8 cellular contexts compared by ENCODE assay signal in genomic region chr6:37499433-37500293, GRCh38. TPM values are rescaled to one million over a fixed set of nuclear protein-coding genes. Genes with fewer than 3 reads are reported as not detected.
A peak's percentile ranks its signal among the peaks of the same experiment; 100 is the strongest.
DNase-seq lines count a peak whose midpoint lies in the region; ATAC-seq, FAIRE-seq and TF ChIP-seq lines count a peak whose summit lies in the region.

Gene CCDC167 (minus strand): TSS chr6:37499893. CDS start chr6:37499863, 30 bp downstream.

- H3K36me3 Mint-ChIP-seq in activated naive CD8-positive, alpha-beta T cell treated with anti-CD3 and anti-CD28 coated beads, Interleukin-2, amount 10 ng/mL, durations not matched to agents 7 days and 5 days: peaks cover 12% of the 10 kb centered on the region

- ATAC-seq in HG02798 (IDR thresholded peaks at IDR 0.05; ENCODE audit: poor library complexity, unreplicated experiment): peak; percentile 90
- peak; percentile 94 for ATAC-seq in activated naive CD8-positive, alpha-beta T cell treated with anti-CD3 and anti-CD28 coated beads, Interleukin-2, amount 10 ng/mL, durations not matched to agents 7 days and 5 days (ENCODE audit: low read depth)
- peak; percentile 98 for ATAC-seq in Right ventricle myocardium inferior
- ATAC-seq in pancreas: peak; percentile 98 to 100 (median 99)

- intact Hi-C loops in Right ventricle myocardium inferior (cut with DNase I): no loop called here
- intact Hi-C loops in pancreas (cut with DNase I): no loop called here
- intact Hi-C loops in thyroid gland (cut with DNase I): no loop called here

- H3K4me3 ChIP-seq in GM12875 (ENCODE audit: low read depth, low read length) (peak within 1 kb of the TSS; percentile 58), pancreas (peak within 1 kb of the TSS; percentile 37 to 83 (median 51)), thyroid gland (replicated peaks in 1 of 3) (peak within 1 kb of the TSS; percentile 30 to 42 (median 41))

- peak within 1 kb of the TSS; percentile 97 for H3K4me3 Mint-ChIP-seq in activated naive CD8-positive, alpha-beta T cell treated with anti-CD3 and anti-CD28 coated beads, Interleukin-2, amount 10 ng/mL, durations not matched to agents 7 days and 5 days

- POLR2A ChIA-PET in activated naive CD8-positive, alpha-beta T cell treated with anti-CD3 and anti-CD28 coated beads, Interleukin-2, amount 10 ng/mL, durations not matched to agents 7 days and 5 days (lab: Charles Lee): interaction anchor here (1.2 to 11.2 kb wide), 3 partner anchors 16 to 67 kb away, joined by 3 to 182 read pairs (median 5); partner anchors contain the start of gene CMTR1

- no peak for TF ChIP-seq POLR2A in thyroid gland (IDR thresholded peaks at IDR 0.05)

- 1 to 2% methylated on average over 38 of the region's 38 CpGs for WGBS in pancreas, 2 donors
- 1 to 2% methylated on average over 36 to 38 of the region's 38 CpGs for WGBS in thyroid gland, 2 donors

- no peaks in the 10 kb centered on the region for H3K36me3 ChIP-seq in pancreas
- no peaks in the 10 kb centered on the region for H3K36me3 ChIP-seq in thyroid gland

- H3K27ac Mint-ChIP-seq in activated naive CD8-positive, alpha-beta T cell treated with anti-CD3 and anti-CD28 coated beads, Interleukin-2, amount 10 ng/mL, durations not matched to agents 7 days and 5 days: peak within 1 kb of the TSS; percentile 97

- no peak for FAIRE-seq in pancreas (lab: Jason Lieb, UNC)

- H3K4me1 ChIP-seq in pancreas: peaks cover 0 to 4% (median 0%) of the 10 kb centered on the region in 3 donors
- peaks cover 6% of the 10 kb centered on the region in 2 donors for H3K4me1 ChIP-seq in thyroid gland

- H3K9me3 ChIP-seq in pancreas (no peaks in the 10 kb centered on the region), thyroid gland (no peaks in the 10 kb centered on the region)

- peaks cover 58% of the 10 kb centered on the region for H3K4me1 Mint-ChIP-seq in activated naive CD8-positive, alpha-beta T cell treated with anti-CD3 and anti-CD28 coated beads, Interleukin-2, amount 10 ng/mL, durations not matched to agents 7 days and 5 days

- DNase-seq in NCI-H1417 treated with DMSO at 0.1 percent for 48 hours (lab: John Stamatoyannopoulos, UW): peak; percentile 97
- DNase-seq in SW 1271 (lab: John Stamatoyannopoulos, UW): peak; percentile 99
- DNase-seq in activated naive CD8-positive, alpha-beta T cell treated with anti-CD3 and anti-CD28 coated beads, Interleukin-2, amount 10 ng/mL, durations not matched to agents 7 days and 5 days: peak; percentile 93
- peak; percentile 97 for DNase-seq in Right ventricle myocardium inferior (ENCODE audit: missing footprints)
- peak; percentile 90 to 98 (median 92) for DNase-seq in pancreas
- peak; percentile 94 to 95 for DNase-seq in thyroid gland

- H3K27ac ChIP-seq in pancreas (no peak within 1 kb of the TSS), thyroid gland (no peak within 1 kb of the TSS)

- TF ChIP-seq CTCF in GM12875 (IDR thresholded peaks at IDR 0.05; ENCODE audit: borderline replicate concordance, insufficient read depth, low read depth, low read length) (no peak), pancreas (IDR thresholded peaks at IDR 0.05) (no peak), thyroid gland (IDR thresholded peaks at IDR 0.05) (no peak)

- H3K9me3 Mint-ChIP-seq in activated naive CD8-positive, alpha-beta T cell treated with anti-CD3 and anti-CD28 coated beads, Interleukin-2, amount 10 ng/mL, durations not matched to agents 7 days and 5 days: no peaks in the 10 kb centered on the region

- H3K27me3 ChIP-seq in pancreas (no peaks in the 10 kb centered on the region), thyroid gland (no peaks in the 10 kb centered on the region)

- no peaks in the 10 kb centered on the region for H3K27me3 Mint-ChIP-seq in activated naive CD8-positive, alpha-beta T cell treated with anti-CD3 and anti-CD28 coated beads, Interleukin-2, amount 10 ng/mL, durations not matched to agents 7 days and 5 days

RNA-seq across cellular contexts. Expression of gene CCDC167, which starts in this region (rescaled TPM):
- 10 to 100 TPM; 48.5 to 54.2 TPM for total RNA-seq in activated naive CD8-positive, alpha-beta T cell treated with anti-CD3 and anti-CD28 coated beads, Interleukin-2, amount 10 ng/mL, durations not matched to agents 7 days and 5 days
- total RNA-seq in Right ventricle myocardium inferior (27.1 TPM), pancreas (10 to 100 TPM in 1 of 6 donors, 1 to 10 TPM in 5; 4.3 to 11.5 (median 5.5) TPM), thyroid gland (10 to 100 TPM in 3 of 4 donors, not detected in 1; 24.7 to 40.3 (median 26.6) TPM)
- polyA plus RNA-seq in pancreas: 10 to 100 TPM; 12.1 to 12.4 TPM
